ENCODE assay signal across 8 cellular contexts in the genomic region with DNA sequence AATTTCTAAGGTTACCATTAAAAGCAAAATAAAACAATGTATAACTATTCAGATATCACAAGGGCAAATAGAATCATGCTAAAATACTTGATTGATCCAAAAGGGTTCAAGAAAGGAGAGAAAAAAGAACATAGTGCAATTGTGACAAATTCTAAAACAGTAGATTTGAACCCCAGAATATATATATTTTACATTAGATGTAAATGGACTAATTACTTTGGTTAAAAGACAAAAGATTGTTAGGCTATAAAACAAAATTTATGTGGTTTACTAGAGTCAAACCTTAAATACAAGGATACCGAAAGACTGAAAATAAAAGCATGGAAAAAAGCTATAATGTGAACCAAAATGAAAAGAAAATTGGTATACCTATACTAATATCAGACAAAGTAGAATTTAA.
"Had no signal": no experiment of that assay in that cellular context is flagged by ENCODE, and none has a peak within 500 bp of the region (broad histone marks: within the 10 kb centered on the region; RNA-seq: fewer than 3 reads in every experiment).

No MANE protein-coding gene starts in this region.

- DNase-seq: GDM1, GF-D8 had no signal

- ATAC-seq: GM12878 had no signal

- H3K4me3 ChIP-seq: GM12878 had no signal

- FAIRE-seq: G401.6, GM12878, GM12891, GM12892, GM18507, GM19239 had no signal
